Comparison of ENCODE assay signal across 1 cellular context in the genomic region with DNA sequence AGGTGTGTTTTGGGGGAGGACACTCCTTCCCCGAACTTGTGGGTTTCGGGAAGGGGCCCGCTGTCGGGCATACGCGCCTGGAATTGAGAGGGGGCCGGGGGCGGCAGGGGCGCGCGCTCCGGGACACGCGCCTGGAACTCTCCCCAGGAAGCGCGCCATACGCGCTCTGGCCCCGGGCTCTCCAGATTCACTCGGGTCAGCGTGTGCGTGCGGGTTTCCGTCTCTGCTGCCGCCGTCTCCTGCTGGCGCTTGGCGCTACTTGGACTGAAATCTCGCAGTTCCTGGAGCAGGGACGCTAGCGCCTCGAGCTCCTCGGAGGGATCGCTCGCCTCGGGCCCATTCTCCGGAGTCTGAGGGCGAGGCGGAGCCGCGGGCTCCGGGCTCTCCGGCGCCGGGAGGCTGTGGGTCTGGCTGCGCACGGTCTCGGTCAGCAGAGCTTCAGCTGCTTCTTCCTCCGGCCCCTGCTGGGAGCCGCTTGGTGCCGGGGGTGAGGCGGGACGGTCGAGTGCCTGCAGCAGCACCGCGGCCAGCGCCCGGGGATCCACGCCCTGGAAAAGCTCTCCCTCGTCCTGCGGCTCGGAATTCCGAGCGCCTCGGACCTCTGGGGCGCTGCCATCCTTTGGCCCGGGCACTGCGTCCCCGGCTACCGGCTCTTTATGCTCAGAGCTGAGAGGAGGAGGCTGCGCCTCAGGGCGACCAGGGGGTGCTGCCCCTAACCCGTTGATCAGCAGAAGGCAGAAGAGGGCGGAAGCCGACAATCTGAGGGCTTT.
A peak's percentile ranks its signal among the peaks of the same experiment; 100 is the strongest.
TF ChIP-seq lines count a peak whose summit lies in the region.

No MANE protein-coding gene starts in this region.

TF ChIP-seq in HepG2, 621 proteins besides CTCF, POLR2A, EP300 and RAD21 (continued from another document):
- TF ChIP-seq, protein P1, sequence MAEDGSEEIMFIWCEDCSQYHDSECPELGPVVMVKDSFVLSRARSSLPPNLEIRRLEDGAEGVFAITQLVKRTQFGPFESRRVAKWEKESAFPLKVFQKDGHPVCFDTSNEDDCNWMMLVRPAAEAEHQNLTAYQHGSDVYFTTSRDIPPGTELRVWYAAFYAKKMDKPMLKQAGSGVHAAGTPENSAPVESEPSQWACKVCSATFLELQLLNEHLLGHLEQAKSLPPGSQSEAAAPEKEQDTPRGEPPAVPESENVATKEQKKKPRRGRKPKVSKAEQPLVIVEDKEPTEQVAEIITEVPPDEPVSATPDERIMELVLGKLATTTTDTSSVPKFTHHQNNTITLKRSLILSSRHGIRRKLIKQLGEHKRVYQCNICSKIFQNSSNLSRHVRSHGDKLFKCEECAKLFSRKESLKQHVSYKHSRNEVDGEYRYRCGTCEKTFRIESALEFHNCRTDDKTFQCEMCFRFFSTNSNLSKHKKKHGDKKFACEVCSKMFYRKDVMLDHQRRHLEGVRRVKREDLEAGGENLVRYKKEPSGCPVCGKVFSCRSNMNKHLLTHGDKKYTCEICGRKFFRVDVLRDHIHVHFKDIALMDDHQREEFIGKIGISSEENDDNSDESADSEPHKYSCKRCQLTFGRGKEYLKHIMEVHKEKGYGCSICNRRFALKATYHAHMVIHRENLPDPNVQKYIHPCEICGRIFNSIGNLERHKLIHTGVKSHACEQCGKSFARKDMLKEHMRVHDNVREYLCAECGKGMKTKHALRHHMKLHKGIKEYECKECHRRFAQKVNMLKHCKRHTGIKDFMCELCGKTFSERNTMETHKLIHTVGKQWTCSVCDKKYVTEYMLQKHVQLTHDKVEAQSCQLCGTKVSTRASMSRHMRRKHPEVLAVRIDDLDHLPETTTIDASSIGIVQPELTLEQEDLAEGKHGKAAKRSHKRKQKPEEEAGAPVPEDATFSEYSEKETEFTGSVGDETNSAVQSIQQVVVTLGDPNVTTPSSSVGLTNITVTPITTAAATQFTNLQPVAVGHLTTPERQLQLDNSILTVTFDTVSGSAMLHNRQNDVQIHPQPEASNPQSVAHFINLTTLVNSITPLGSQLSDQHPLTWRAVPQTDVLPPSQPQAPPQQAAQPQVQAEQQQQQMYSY (CRISPR knock-in tag; IDR thresholded peaks at IDR 0.05), result no peak
- TF ChIP-seq PPARG (CRISPR knock-in tag; conservative IDR thresholded peaks at IDR 0.05) (no peak), ZNF30 (CRISPR knock-in tag; IDR thresholded peaks at IDR 0.05) (no peak), ZNF12 (CRISPR knock-in tag; IDR thresholded peaks at IDR 0.05) (no peak), ZIK1 (CRISPR knock-in tag; IDR thresholded peaks at IDR 0.05; ENCODE audit: borderline replicate concordance, low read depth) (no peak), SP1 (IDR thresholded peaks at IDR 0.05) (no peak), SP1 (CRISPR knock-in tag; IDR thresholded peaks at IDR 0.05) (no peak), KMT2B (CRISPR knock-in tag; IDR thresholded peaks at IDR 0.05) (0 out of 2 replicates have a peak, but pooled peaks have one; percentile 15), SAP130 (CRISPR knock-in tag; IDR thresholded peaks at IDR 0.05; ENCODE audit: low read depth) (peak; percentile 52; the same call in 1 of the 2 replicates), XRCC5 (optimal IDR thresholded peaks at IDR 0.05; ENCODE audit: low read length) (peak; percentile 19), REXO4 (CRISPR knock-in tag; IDR thresholded peaks at IDR 0.05; ENCODE audit: borderline replicate concordance) (no peak), ZNF549 (CRISPR knock-in tag; IDR thresholded peaks at IDR 0.05) (no peak), ERF (CRISPR knock-in tag; IDR thresholded peaks at IDR 0.05) (no peak; the same call in 1 of the 2 replicates), ZFX (CRISPR knock-in tag; IDR thresholded peaks at IDR 0.05; ENCODE audit: low read depth) (no peak), SALL1 (CRISPR knock-in tag; IDR thresholded peaks at IDR 0.05) (peak; percentile 33; the same call in 1 of the 2 replicates), MIER2 (CRISPR knock-in tag; IDR thresholded peaks at IDR 0.05) (peak; percentile 94), RARA (CRISPR knock-in tag; IDR thresholded peaks at IDR 0.05) (peak; percentile 5; the same call in 1 of the 2 replicates), SKI (IDR thresholded peaks at IDR 0.05; ENCODE audit: partially characterized antibody) (no peak), FLYWCH1 (CRISPR knock-in tag; IDR thresholded peaks at IDR 0.05) (no peak), AGO1 (IDR thresholded peaks at IDR 0.05; ENCODE audit: low read depth, low read length, poor library complexity, severe bottlenecking) (peak; percentile 20), ZNF678 (CRISPR knock-in tag; IDR thresholded peaks at IDR 0.05) (0 out of 2 replicates have a peak, but pooled peaks have one; percentile 60), ZNF75D (CRISPR knock-in tag; IDR thresholded peaks at IDR 0.05; ENCODE audit: borderline replicate concordance) (no peak), ARHGAP35 (CRISPR knock-in tag; IDR thresholded peaks at IDR 0.05; ENCODE audit: borderline replicate concordance) (no peak), GABPB1 (CRISPR knock-in tag; IDR thresholded peaks at IDR 0.05) (peak; percentile 30; the same call in 1 of the 2 replicates), NR2F6 (IDR thresholded peaks at IDR 0.05) (no peak), NR2F6 (CRISPR knock-in tag; IDR thresholded peaks at IDR 0.05) (no peak)
- TF ChIP-seq, protein P2, sequence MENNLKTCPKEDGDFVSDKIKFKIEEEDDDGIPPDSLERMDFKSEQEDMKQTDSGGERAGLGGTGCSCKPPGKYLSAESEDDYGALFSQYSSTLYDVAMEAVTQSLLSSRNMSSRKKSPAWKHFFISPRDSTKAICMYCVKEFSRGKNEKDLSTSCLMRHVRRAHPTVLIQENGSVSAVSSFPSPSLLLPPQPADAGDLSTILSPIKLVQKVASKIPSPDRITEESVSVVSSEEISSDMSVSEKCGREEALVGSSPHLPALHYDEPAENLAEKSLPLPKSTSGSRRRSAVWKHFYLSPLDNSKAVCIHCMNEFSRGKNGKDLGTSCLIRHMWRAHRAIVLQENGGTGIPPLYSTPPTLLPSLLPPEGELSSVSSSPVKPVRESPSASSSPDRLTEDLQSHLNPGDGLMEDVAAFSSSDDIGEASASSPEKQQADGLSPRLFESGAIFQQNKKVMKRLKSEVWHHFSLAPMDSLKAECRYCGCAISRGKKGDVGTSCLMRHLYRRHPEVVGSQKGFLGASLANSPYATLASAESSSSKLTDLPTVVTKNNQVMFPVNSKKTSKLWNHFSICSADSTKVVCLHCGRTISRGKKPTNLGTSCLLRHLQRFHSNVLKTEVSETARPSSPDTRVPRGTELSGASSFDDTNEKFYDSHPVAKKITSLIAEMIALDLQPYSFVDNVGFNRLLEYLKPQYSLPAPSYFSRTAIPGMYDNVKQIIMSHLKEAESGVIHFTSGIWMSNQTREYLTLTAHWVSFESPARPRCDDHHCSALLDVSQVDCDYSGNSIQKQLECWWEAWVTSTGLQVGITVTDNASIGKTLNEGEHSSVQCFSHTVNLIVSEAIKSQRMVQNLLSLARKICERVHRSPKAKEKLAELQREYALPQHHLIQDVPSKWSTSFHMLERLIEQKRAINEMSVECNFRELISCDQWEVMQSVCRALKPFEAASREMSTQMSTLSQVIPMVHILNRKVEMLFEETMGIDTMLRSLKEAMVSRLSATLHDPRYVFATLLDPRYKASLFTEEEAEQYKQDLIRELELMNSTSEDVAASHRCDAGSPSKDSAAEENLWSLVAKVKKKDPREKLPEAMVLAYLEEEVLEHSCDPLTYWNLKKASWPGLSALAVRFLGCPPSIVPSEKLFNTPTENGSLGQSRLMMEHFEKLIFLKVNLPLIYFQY (CRISPR knock-in tag; IDR thresholded peaks at IDR 0.05; ENCODE audit: borderline replicate concordance), result no peak
- TF ChIP-seq, protein P3, sequence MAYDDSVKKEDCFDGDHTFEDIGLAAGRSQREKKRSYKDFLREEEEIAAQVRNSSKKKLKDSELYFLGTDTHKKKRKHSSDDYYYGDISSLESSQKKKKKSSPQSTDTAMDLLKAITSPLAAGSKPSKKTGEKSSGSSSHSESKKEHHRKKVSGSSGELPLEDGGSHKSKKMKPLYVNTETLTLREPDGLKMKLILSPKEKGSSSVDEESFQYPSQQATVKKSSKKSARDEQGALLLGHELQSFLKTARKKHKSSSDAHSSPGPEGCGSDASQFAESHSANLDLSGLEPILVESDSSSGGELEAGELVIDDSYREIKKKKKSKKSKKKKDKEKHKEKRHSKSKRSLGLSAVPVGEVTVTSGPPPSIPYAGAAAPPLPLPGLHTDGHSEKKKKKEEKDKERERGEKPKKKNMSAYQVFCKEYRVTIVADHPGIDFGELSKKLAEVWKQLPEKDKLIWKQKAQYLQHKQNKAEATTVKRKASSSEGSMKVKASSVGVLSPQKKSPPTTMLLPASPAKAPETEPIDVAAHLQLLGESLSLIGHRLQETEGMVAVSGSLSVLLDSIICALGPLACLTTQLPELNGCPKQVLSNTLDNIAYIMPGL (CRISPR knock-in tag; IDR thresholded peaks at IDR 0.05; ENCODE audit: borderline replicate concordance in 1 of 2, low read depth in 1 of 2), result no peak
- TF ChIP-seq, protein P4, sequence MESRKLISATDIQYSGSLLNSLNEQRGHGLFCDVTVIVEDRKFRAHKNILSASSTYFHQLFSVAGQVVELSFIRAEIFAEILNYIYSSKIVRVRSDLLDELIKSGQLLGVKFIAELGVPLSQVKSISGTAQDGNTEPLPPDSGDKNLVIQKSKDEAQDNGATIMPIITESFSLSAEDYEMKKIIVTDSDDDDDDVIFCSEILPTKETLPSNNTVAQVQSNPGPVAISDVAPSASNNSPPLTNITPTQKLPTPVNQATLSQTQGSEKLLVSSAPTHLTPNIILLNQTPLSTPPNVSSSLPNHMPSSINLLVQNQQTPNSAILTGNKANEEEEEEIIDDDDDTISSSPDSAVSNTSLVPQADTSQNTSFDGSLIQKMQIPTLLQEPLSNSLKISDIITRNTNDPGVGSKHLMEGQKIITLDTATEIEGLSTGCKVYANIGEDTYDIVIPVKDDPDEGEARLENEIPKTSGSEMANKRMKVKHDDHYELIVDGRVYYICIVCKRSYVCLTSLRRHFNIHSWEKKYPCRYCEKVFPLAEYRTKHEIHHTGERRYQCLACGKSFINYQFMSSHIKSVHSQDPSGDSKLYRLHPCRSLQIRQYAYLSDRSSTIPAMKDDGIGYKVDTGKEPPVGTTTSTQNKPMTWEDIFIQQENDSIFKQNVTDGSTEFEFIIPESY (CRISPR knock-in tag; IDR thresholded peaks at IDR 0.05), result 0 out of 2 replicates have a peak, but pooled peaks have one; percentile 29
- TF ChIP-seq, protein P5, sequence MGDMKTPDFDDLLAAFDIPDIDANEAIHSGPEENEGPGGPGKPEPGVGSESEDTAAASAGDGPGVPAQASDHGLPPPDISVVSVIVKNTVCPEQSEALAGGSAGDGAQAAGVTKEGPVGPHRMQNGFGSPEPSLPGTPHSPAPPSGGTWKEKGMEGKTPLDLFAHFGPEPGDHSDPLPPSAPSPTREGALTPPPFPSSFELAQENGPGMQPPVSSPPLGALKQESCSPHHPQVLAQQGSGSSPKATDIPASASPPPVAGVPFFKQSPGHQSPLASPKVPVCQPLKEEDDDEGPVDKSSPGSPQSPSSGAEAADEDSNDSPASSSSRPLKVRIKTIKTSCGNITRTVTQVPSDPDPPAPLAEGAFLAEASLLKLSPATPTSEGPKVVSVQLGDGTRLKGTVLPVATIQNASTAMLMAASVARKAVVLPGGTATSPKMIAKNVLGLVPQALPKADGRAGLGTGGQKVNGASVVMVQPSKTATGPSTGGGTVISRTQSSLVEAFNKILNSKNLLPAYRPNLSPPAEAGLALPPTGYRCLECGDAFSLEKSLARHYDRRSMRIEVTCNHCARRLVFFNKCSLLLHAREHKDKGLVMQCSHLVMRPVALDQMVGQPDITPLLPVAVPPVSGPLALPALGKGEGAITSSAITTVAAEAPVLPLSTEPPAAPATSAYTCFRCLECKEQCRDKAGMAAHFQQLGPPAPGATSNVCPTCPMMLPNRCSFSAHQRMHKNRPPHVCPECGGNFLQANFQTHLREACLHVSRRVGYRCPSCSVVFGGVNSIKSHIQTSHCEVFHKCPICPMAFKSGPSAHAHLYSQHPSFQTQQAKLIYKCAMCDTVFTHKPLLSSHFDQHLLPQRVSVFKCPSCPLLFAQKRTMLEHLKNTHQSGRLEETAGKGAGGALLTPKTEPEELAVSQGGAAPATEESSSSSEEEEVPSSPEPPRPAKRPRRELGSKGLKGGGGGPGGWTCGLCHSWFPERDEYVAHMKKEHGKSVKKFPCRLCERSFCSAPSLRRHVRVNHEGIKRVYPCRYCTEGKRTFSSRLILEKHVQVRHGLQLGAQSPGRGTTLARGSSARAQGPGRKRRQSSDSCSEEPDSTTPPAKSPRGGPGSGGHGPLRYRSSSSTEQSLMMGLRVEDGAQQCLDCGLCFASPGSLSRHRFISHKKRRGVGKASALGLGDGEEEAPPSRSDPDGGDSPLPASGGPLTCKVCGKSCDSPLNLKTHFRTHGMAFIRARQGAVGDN (CRISPR knock-in tag; IDR thresholded peaks at IDR 0.05), result peak; percentile 11; the same call in 1 of the 2 replicates
- TF ChIP-seq, protein P6, sequence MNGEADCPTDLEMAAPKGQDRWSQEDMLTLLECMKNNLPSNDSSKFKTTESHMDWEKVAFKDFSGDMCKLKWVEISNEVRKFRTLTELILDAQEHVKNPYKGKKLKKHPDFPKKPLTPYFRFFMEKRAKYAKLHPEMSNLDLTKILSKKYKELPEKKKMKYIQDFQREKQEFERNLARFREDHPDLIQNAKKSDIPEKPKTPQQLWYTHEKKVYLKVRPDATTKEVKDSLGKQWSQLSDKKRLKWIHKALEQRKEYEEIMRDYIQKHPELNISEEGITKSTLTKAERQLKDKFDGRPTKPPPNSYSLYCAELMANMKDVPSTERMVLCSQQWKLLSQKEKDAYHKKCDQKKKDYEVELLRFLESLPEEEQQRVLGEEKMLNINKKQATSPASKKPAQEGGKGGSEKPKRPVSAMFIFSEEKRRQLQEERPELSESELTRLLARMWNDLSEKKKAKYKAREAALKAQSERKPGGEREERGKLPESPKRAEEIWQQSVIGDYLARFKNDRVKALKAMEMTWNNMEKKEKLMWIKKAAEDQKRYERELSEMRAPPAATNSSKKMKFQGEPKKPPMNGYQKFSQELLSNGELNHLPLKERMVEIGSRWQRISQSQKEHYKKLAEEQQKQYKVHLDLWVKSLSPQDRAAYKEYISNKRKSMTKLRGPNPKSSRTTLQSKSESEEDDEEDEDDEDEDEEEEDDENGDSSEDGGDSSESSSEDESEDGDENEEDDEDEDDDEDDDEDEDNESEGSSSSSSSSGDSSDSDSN (CRISPR knock-in tag; IDR thresholded peaks at IDR 0.05), result peak; percentile 31; the same call in 1 of the 2 replicates
- TF ChIP-seq, protein P7, sequence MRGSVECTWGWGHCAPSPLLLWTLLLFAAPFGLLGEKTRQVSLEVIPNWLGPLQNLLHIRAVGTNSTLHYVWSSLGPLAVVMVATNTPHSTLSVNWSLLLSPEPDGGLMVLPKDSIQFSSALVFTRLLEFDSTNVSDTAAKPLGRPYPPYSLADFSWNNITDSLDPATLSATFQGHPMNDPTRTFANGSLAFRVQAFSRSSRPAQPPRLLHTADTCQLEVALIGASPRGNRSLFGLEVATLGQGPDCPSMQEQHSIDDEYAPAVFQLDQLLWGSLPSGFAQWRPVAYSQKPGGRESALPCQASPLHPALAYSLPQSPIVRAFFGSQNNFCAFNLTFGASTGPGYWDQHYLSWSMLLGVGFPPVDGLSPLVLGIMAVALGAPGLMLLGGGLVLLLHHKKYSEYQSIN (CRISPR knock-in tag; IDR thresholded peaks at IDR 0.05; ENCODE audit: borderline replicate concordance), result no peak
- TF ChIP-seq, protein P8, sequence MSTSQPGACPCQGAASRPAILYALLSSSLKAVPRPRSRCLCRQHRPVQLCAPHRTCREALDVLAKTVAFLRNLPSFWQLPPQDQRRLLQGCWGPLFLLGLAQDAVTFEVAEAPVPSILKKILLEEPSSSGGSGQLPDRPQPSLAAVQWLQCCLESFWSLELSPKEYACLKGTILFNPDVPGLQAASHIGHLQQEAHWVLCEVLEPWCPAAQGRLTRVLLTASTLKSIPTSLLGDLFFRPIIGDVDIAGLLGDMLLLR (CRISPR knock-in tag; IDR thresholded peaks at IDR 0.05), result peak; percentile 38; the same call in 1 of the 2 replicates
- TF ChIP-seq, protein P9, sequence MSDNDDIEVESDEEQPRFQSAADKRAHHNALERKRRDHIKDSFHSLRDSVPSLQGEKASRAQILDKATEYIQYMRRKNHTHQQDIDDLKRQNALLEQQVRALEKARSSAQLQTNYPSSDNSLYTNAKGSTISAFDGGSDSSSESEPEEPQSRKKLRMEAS (IDR thresholded peaks at IDR 0.05), result peak; percentile 52; the same call in 1 of the 2 replicates
